Comparison of ENCODE assay signal across 1 cellular context in the genomic region with DNA sequence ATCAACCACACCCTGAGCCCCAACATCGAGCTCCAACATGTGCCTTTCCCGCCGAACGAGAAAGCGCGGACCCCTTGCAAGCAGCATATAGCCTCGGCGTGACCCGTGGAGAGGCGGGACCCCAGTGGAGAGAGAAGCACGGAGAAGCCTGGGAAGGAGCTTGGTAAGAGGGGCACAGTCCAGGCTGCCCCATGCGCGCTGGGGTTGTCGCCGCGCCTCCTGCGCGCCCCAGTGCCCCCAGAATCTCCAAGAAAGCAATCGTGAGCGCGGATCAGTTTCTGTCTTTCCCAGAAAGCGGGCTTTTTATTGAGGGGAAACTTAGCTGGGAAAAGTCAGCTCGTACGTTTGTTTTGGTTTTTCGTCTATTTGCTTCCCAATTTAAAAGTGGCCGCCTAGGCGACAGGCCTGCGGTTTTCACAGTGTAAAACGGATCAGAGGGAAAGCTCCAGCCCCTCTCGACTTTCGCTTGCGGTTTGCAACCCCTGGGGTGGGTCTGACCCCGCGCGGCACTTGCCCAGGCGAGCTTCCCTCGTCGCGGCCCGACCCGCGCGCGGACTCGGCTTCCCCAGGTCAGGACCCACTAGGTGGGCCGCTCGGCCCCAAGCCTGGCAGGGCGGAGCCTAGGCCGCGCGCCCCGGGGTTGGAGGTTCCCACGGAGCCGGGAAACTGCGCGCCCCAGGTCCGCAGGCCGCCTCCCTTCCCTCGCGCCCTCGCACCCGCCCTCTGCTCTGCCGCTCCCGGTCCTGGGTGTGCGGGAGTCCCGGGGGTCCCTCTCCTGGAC.
TF ChIP-seq lines count a peak whose summit lies in the region.

No MANE protein-coding gene starts in this region.

TF ChIP-seq in HepG2, 621 proteins besides CTCF, POLR2A, EP300 and RAD21 (continued from another document and continues in another):
- TF ChIP-seq, protein P1, sequence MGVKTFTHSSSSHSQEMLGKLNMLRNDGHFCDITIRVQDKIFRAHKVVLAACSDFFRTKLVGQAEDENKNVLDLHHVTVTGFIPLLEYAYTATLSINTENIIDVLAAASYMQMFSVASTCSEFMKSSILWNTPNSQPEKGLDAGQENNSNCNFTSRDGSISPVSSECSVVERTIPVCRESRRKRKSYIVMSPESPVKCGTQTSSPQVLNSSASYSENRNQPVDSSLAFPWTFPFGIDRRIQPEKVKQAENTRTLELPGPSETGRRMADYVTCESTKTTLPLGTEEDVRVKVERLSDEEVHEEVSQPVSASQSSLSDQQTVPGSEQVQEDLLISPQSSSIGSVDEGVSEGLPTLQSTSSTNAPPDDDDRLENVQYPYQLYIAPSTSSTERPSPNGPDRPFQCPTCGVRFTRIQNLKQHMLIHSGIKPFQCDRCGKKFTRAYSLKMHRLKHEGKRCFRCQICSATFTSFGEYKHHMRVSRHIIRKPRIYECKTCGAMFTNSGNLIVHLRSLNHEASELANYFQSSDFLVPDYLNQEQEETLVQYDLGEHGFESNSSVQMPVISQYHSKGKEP (CRISPR knock-in tag; IDR thresholded peaks at IDR 0.05): 0 out of 2 replicates have a peak, but pooled peaks have one; percentile 60
- TF ChIP-seq PREB (CRISPR knock-in tag; IDR thresholded peaks at IDR 0.05): no peak
- TF ChIP-seq RELA (CRISPR knock-in tag; IDR thresholded peaks at IDR 0.05): no peak
- TF ChIP-seq ZNF441 (CRISPR knock-in tag; IDR thresholded peaks at IDR 0.05; ENCODE audit: borderline replicate concordance): no peak; the same call in 1 of the 2 replicates
- no peak for TF ChIP-seq NCOR1 (IDR thresholded peaks at IDR 0.05; ENCODE audit: borderline replicate concordance, low read length)
- peak; percentile 76; the same call in 1 of the 2 replicates for TF ChIP-seq HOXD1 (CRISPR knock-in tag; IDR thresholded peaks at IDR 0.05)
- no peak for TF ChIP-seq RARG (CRISPR knock-in tag; IDR thresholded peaks at IDR 0.05; ENCODE audit: low read depth)
- no peak for TF ChIP-seq SRSF4 (IDR thresholded peaks at IDR 0.05; ENCODE audit: low read depth, low read length, poor library complexity, severe bottlenecking)
- TF ChIP-seq ZBTB20 (CRISPR knock-in tag; IDR thresholded peaks at IDR 0.05; ENCODE audit: borderline replicate concordance, low read depth): no peak
- TF ChIP-seq TAF1 (CRISPR knock-in tag; IDR thresholded peaks at IDR 0.05): peak; percentile 45; the same call in 1 of the 2 replicates
- TF ChIP-seq, protein P2, sequence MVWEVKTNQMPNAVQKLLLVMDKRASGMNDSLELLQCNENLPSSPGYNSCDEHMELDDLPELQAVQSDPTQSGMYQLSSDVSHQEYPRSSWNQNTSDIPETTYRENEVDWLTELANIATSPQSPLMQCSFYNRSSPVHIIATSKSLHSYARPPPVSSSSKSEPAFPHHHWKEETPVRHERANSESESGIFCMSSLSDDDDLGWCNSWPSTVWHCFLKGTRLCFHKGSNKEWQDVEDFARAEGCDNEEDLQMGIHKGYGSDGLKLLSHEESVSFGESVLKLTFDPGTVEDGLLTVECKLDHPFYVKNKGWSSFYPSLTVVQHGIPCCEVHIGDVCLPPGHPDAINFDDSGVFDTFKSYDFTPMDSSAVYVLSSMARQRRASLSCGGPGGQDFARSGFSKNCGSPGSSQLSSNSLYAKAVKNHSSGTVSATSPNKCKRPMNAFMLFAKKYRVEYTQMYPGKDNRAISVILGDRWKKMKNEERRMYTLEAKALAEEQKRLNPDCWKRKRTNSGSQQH (CRISPR knock-in tag; IDR thresholded peaks at IDR 0.05; ENCODE audit: low read depth): no peak
- no peak for TF ChIP-seq PRMT3 (CRISPR knock-in tag; IDR thresholded peaks at IDR 0.05; ENCODE audit: borderline replicate concordance, low read depth)
- TF ChIP-seq, protein P3, sequence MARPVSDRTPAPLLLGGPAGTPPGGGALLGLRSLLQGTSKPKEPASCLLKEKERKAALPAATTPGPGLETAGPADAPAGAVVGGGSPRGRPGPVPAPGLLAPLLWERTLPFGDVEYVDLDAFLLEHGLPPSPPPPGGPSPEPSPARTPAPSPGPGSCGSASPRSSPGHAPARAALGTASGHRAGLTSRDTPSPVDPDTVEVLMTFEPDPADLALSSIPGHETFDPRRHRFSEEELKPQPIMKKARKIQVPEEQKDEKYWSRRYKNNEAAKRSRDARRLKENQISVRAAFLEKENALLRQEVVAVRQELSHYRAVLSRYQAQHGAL (CRISPR knock-in tag; IDR thresholded peaks at IDR 0.05; ENCODE audit: not compliant biosample characterization): no peak
- TF ChIP-seq ZNF550 (CRISPR knock-in tag; IDR thresholded peaks at IDR 0.05; ENCODE audit: borderline replicate concordance): peak; percentile 90; the same call in 1 of the 2 replicates
- no peak for TF ChIP-seq SRF (IDR thresholded peaks at IDR 0.05; ENCODE audit: low read depth, low read length)
- TF ChIP-seq NBN (conservative IDR thresholded peaks at IDR 0.05): no peak
- TF ChIP-seq SNAPC2 (CRISPR knock-in tag; IDR thresholded peaks at IDR 0.05): peak; percentile 52
- 0 out of 2 replicates have a peak, but pooled peaks have one; percentile 16 for TF ChIP-seq SP5 (CRISPR knock-in tag; IDR thresholded peaks at IDR 0.05; ENCODE audit: borderline replicate concordance, low read depth)
- TF ChIP-seq, protein P4, sequence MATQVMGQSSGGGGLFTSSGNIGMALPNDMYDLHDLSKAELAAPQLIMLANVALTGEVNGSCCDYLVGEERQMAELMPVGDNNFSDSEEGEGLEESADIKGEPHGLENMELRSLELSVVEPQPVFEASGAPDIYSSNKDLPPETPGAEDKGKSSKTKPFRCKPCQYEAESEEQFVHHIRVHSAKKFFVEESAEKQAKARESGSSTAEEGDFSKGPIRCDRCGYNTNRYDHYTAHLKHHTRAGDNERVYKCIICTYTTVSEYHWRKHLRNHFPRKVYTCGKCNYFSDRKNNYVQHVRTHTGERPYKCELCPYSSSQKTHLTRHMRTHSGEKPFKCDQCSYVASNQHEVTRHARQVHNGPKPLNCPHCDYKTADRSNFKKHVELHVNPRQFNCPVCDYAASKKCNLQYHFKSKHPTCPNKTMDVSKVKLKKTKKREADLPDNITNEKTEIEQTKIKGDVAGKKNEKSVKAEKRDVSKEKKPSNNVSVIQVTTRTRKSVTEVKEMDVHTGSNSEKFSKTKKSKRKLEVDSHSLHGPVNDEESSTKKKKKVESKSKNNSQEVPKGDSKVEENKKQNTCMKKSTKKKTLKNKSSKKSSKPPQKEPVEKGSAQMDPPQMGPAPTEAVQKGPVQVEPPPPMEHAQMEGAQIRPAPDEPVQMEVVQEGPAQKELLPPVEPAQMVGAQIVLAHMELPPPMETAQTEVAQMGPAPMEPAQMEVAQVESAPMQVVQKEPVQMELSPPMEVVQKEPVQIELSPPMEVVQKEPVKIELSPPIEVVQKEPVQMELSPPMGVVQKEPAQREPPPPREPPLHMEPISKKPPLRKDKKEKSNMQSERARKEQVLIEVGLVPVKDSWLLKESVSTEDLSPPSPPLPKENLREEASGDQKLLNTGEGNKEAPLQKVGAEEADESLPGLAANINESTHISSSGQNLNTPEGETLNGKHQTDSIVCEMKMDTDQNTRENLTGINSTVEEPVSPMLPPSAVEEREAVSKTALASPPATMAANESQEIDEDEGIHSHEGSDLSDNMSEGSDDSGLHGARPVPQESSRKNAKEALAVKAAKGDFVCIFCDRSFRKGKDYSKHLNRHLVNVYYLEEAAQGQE (IDR thresholded peaks at IDR 0.05; ENCODE audit: borderline replicate concordance in 1 of 2, low read depth in 1 of 2, low read length in 2 of 2): no peak
- no peak for TF ChIP-seq TFAP4 (IDR thresholded peaks at IDR 0.05; ENCODE audit: borderline replicate concordance, low read depth)
- TF ChIP-seq ZNF709 (CRISPR knock-in tag; IDR thresholded peaks at IDR 0.05): no peak
- no peak; the same call in 1 of the 2 replicates for TF ChIP-seq RARA (CRISPR knock-in tag; IDR thresholded peaks at IDR 0.05)
- no peak for TF ChIP-seq SMC3 (IDR thresholded peaks at IDR 0.05; ENCODE audit: low read length)
- TF ChIP-seq, protein P5, sequence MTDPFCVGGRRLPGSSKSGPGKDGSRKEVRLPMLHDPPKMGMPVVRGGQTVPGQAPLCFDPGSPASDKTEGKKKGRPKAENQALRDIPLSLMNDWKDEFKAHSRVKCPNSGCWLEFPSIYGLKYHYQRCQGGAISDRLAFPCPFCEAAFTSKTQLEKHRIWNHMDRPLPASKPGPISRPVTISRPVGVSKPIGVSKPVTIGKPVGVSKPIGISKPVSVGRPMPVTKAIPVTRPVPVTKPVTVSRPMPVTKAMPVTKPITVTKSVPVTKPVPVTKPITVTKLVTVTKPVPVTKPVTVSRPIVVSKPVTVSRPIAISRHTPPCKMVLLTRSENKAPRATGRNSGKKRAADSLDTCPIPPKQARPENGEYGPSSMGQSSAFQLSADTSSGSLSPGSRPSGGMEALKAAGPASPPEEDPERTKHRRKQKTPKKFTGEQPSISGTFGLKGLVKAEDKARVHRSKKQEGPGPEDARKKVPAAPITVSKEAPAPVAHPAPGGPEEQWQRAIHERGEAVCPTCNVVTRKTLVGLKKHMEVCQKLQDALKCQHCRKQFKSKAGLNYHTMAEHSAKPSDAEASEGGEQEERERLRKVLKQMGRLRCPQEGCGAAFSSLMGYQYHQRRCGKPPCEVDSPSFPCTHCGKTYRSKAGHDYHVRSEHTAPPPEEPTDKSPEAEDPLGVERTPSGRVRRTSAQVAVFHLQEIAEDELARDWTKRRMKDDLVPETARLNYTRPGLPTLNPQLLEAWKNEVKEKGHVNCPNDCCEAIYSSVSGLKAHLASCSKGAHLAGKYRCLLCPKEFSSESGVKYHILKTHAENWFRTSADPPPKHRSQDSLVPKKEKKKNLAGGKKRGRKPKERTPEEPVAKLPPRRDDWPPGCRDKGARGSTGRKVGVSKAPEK (CRISPR knock-in tag; IDR thresholded peaks at IDR 0.05; ENCODE audit: borderline replicate concordance): no peak
- no peak for TF ChIP-seq SUZ12 (IDR thresholded peaks at IDR 0.05; ENCODE audit: low read depth, low read length)
- TF ChIP-seq, protein P6, sequence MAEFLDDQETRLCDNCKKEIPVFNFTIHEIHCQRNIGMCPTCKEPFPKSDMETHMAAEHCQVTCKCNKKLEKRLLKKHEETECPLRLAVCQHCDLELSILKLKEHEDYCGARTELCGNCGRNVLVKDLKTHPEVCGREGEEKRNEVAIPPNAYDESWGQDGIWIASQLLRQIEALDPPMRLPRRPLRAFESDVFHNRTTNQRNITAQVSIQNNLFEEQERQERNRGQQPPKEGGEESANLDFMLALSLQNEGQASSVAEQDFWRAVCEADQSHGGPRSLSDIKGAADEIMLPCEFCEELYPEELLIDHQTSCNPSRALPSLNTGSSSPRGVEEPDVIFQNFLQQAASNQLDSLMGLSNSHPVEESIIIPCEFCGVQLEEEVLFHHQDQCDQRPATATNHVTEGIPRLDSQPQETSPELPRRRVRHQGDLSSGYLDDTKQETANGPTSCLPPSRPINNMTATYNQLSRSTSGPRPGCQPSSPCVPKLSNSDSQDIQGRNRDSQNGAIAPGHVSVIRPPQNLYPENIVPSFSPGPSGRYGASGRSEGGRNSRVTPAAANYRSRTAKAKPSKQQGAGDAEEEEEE (CRISPR knock-in tag; IDR thresholded peaks at IDR 0.05; ENCODE audit: borderline replicate concordance): no peak
- TF ChIP-seq ASH2L (IDR thresholded peaks at IDR 0.05; ENCODE audit: insufficient read length, low read depth, low read length): no peak
- no peak; the same call in 1 of the 2 replicates for TF ChIP-seq NR2C2 (CRISPR knock-in tag; IDR thresholded peaks at IDR 0.05; ENCODE audit: borderline replicate concordance)
- no peak for TF ChIP-seq SNAPC5 (CRISPR knock-in tag; IDR thresholded peaks at IDR 0.05; ENCODE audit: borderline replicate concordance)
- TF ChIP-seq, protein P7, sequence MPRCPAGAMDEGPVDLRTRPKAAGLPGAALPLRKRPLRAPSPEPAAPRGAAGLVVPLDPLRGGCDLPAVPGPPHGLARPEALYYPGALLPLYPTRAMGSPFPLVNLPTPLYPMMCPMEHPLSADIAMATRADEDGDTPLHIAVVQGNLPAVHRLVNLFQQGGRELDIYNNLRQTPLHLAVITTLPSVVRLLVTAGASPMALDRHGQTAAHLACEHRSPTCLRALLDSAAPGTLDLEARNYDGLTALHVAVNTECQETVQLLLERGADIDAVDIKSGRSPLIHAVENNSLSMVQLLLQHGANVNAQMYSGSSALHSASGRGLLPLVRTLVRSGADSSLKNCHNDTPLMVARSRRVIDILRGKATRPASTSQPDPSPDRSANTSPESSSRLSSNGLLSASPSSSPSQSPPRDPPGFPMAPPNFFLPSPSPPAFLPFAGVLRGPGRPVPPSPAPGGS (CRISPR knock-in tag; IDR thresholded peaks at IDR 0.05): no peak
- TF ChIP-seq AGO2 (optimal IDR thresholded peaks at IDR 0.05; ENCODE audit: low read depth, low read length): peak; percentile 90
- peak; percentile 34; the same call in 1 of the 2 replicates for TF ChIP-seq ZMYM3 (CRISPR knock-in tag; IDR thresholded peaks at IDR 0.05)
- no peak for TF ChIP-seq ZNF496 (CRISPR knock-in tag; IDR thresholded peaks at IDR 0.05; ENCODE audit: insufficient replicate concordance)
- peak; percentile 49; the same call in 1 of the 2 replicates for TF ChIP-seq TP53 (CRISPR knock-in tag; conservative IDR thresholded peaks at IDR 0.05)
